ENCODE assay signal across 9 cellular contexts in genomic region chr1:5620997-5621396, GRCh38.
A peak's percentile ranks its signal among the peaks of the same experiment; 100 is the strongest.
DNase-seq lines count a peak whose midpoint lies in the region; ATAC-seq and TF ChIP-seq lines count a peak whose summit lies in the region.
"Had no signal": no experiment of that assay in that cellular context is flagged by ENCODE, and none has a peak within 500 bp of the region (broad histone marks: within the 10 kb centered on the region; RNA-seq: fewer than 3 reads in every experiment).

No MANE protein-coding gene starts in this region.

- no peak overlapping the region for H3K4me3 Mint-ChIP-seq in nephron progenitor cell
- no peak overlapping the region for H3K4me3 Mint-ChIP-seq in activated T-cell treated with anti-CD3 and anti-CD28 coated beads, Interleukin-2, amount 50 U/mL, for 4 hours

- no peaks in the 10 kb centered on the region for H3K9me3 Mint-ChIP-seq in nephron progenitor cell
- H3K9me3 Mint-ChIP-seq in activated T-cell treated with anti-CD3 and anti-CD28 coated beads, Interleukin-2, amount 50 U/mL, for 4 hours = no peaks in the 10 kb centered on the region

- DNase-seq in GM12865 (ENCODE audit: low read depth) (no peak), NCI-H1105 (lab: John Stamatoyannopoulos, UW) (peak; percentile 50), breast epithelium (ENCODE audit: low spot score in 2 of 2) (no peak), nephron progenitor cell (peak; percentile 58), NCI-H146 treated with DMSO at 0.1 percent for 48 hours (lab: John Stamatoyannopoulos, UW; ENCODE audit: unreplicated experiment) (no peak), NCI-H2107 treated with DMSO at 0.1 percent for 48 hours (lab: John Stamatoyannopoulos, UW; ENCODE audit: unreplicated experiment) (no peak), activated gamma-delta T cell treated with Interleukin-2 at 50 U/mL for 16 hours (no peak)
- DNase-seq in activated T-cell treated with anti-CD3 and anti-CD28 coated beads, Interleukin-2, amount 50 U/mL, for 4 hours = no peak
- DNase-seq: T-helper 2 cell had no signal

- no peak overlapping the region for H3K27ac ChIP-seq in breast epithelium

- TF ChIP-seq CTCF in GM12865 (IDR thresholded peaks at IDR 0.05; ENCODE audit: insufficient read depth, low read depth, low read length, missing control alignments) (peak; percentile 5), breast epithelium (IDR thresholded peaks at IDR 0.05) (peak in 2 of 3 donors; percentile 42 to 47), nephron progenitor cell (IDR thresholded peaks at IDR 0.05) (peak; percentile 76)

- TF ChIP-seq POLR2A in breast epithelium (IDR thresholded peaks at IDR 0.05) = no peak

- intact Hi-C loops in breast epithelium (cut with DNase I; ENCODE audit: low total_unique reads) = no loop called here

- H3K27me3 ChIP-seq in breast epithelium = peaks cover 0 to 4% of the 10 kb centered on the region in 2 donors

- no peaks in the 10 kb centered on the region for H3K4me1 ChIP-seq in breast epithelium

- peak overlapping the region; percentile 41 for H3K27ac Mint-ChIP-seq in nephron progenitor cell

- H3K36me3 Mint-ChIP-seq in nephron progenitor cell (ENCODE audit: low read depth) = no peaks in the 10 kb centered on the region
- no peaks in the 10 kb centered on the region for H3K36me3 Mint-ChIP-seq in activated T-cell treated with anti-CD3 and anti-CD28 coated beads, Interleukin-2, amount 50 U/mL, for 4 hours (ENCODE audit: insufficient read depth)

- no peaks in the 10 kb centered on the region for H3K36me3 ChIP-seq in breast epithelium

- ATAC-seq in activated T-cell treated with anti-CD3 and anti-CD28 coated beads, Interleukin-2, amount 50 U/mL, for 4 hours = no peak

- H3K27me3 Mint-ChIP-seq in nephron progenitor cell (ENCODE audit: low read depth, poor library complexity) = peaks cover 8% of the 10 kb centered on the region
- peaks cover 19% of the 10 kb centered on the region for H3K27me3 Mint-ChIP-seq in activated T-cell treated with anti-CD3 and anti-CD28 coated beads, Interleukin-2, amount 50 U/mL, for 4 hours (ENCODE audit: low read depth)

- peaks cover 47% of the 10 kb centered on the region for H3K4me1 Mint-ChIP-seq in nephron progenitor cell
- H3K4me1 Mint-ChIP-seq in activated T-cell treated with anti-CD3 and anti-CD28 coated beads, Interleukin-2, amount 50 U/mL, for 4 hours (ENCODE audit: low read depth) = no peaks in the 10 kb centered on the region

- H3K4me3 ChIP-seq in GM12865 (ENCODE audit: low read depth, low read length) (no peak overlapping the region), breast epithelium (no peak overlapping the region)

- no peaks in the 10 kb centered on the region for H3K9me3 ChIP-seq in breast epithelium

Comparison
In these comparisons a context has a peak if more than half of its experiments do, and no peak if none do; other contexts are left out.
1. DNase-seq: peak in NCI-H1105 (single experiment) and nephron progenitor cell (single experiment); none in GM12865 (single experiment), breast epithelium (0 of 2), activated T-cell treated with anti-CD3 and anti-CD28 coated beads, Interleukin-2, amount 50 U/mL, for 4 hours (single experiment), NCI-H146 treated with DMSO at 0.1 percent for 48 hours (single experiment), NCI-H2107 treated with DMSO at 0.1 percent for 48 hours (single experiment) and activated gamma-delta T cell treated with Interleukin-2 at 50 U/mL for 16 hours (single experiment).
2. CTCF ChIP-seq: peak in every context shown above with its lines; median percentile 76 in nephron progenitor cell; 44 in breast epithelium; 5 in GM12865.